Comparison of ENCODE assay signal across 13 cellular contexts in genomic region chr3:59235221-59236012, GRCh38.
A peak's percentile ranks its signal among the peaks of the same experiment; 100 is the strongest.
DNase-seq lines count a peak whose midpoint lies in the region; ATAC-seq and TF ChIP-seq lines count a peak whose summit lies in the region.
"Had no signal": no experiment of that assay in that cellular context is flagged by ENCODE, and none has a peak within 500 bp of the region (broad histone marks: within the 10 kb centered on the region; RNA-seq: fewer than 3 reads in every experiment).

No MANE protein-coding gene starts in this region.

- no peak overlapping the region for H3K27ac ChIP-seq in heart left ventricle
- no peak overlapping the region for H3K27ac ChIP-seq in adrenal gland
- H3K27ac ChIP-seq: SK-N-MC, transverse colon had no signal

- ATAC-seq in GM18505 (IDR thresholded peaks at IDR 0.05; ENCODE audit: unreplicated experiment) (peak; percentile 85), GM19463 (IDR thresholded peaks at IDR 0.05; ENCODE audit: unreplicated experiment) (peak; percentile 90), HG03432 (IDR thresholded peaks at IDR 0.05; ENCODE audit: unreplicated experiment) (peak; percentile 97), heart left ventricle (no peak)
- peak; percentile 95 for ATAC-seq in effector memory CD8-positive, alpha-beta T cell (replicated peaks)

- H3K4me3 Mint-ChIP-seq in effector memory CD8-positive, alpha-beta T cell = peak overlapping the region; percentile 44 to 71
- H3K4me3 Mint-ChIP-seq: endodermal cell had no signal

- peak; percentile 10 to 29 (median 15) for DNase-seq in effector memory CD8-positive, alpha-beta T cell
- DNase-seq in heart left ventricle (no peak), GOT3 (lab: John Stamatoyannopoulos, UW) (no peak), adrenal gland (no peak)
- no peak for DNase-seq in effector CD8-positive, alpha-beta T cell (lab: John Stamatoyannopoulos, UW)
- DNase-seq: endodermal cell, NCI-H2171, transverse colon had no signal

- TF ChIP-seq POLR2A in GM18505 (IDR thresholded peaks at IDR 0.05; ENCODE audit: borderline replicate concordance, extremely low read depth, insufficient read depth, insufficient read length) (no peak), heart left ventricle (IDR thresholded peaks at IDR 0.05) (no peak), adrenal gland (IDR thresholded peaks at IDR 0.05) (no peak)

- H3K36me3 Mint-ChIP-seq in effector memory CD8-positive, alpha-beta T cell (ENCODE audit: insufficient read depth) = peaks cover 4% of the 10 kb centered on the region

- H3K9me3 ChIP-seq in heart left ventricle (peaks cover 0 to 15% (median 0%) of the 10 kb centered on the region in 12 donors), adrenal gland (replicated peaks in 1 of 3) (peaks cover 0 to 7% (median 0%) of the 10 kb centered on the region in 3 donors)

- H3K36me3 ChIP-seq in heart left ventricle = no peaks in the 10 kb centered on the region
- no peaks in the 10 kb centered on the region for H3K36me3 ChIP-seq in adrenal gland (replicated peaks in 1 of 2)
- H3K36me3 ChIP-seq: transverse colon had no signal

- H3K27me3 ChIP-seq in heart left ventricle = no peaks in the 10 kb centered on the region
- no peaks in the 10 kb centered on the region for H3K27me3 ChIP-seq in adrenal gland
- H3K27me3 ChIP-seq: transverse colon had no signal

- no peak for TF ChIP-seq CTCF in heart left ventricle (IDR thresholded peaks at IDR 0.05)
- TF ChIP-seq CTCF in adrenal gland (IDR thresholded peaks at IDR 0.05) = no peak

- peaks cover 8% of the 10 kb centered on the region in 2 donors for H3K9me3 Mint-ChIP-seq in effector memory CD8-positive, alpha-beta T cell

- no peak overlapping the region for H3K4me3 ChIP-seq in heart left ventricle
- no peak overlapping the region for H3K4me3 ChIP-seq in adrenal gland
- H3K4me3 ChIP-seq: SK-N-MC, transverse colon had no signal

- intact Hi-C loops in heart left ventricle (cut with DNase I) = no loop called here
- intact Hi-C loops in adrenal gland (cut with DNase I) = no loop called here

- H3K4me1 Mint-ChIP-seq in effector memory CD8-positive, alpha-beta T cell (ENCODE audit: low read depth in 2 of 2) = peaks cover 10 to 18% of the 10 kb centered on the region in 2 donors
- H3K4me1 Mint-ChIP-seq: endodermal cell had no signal

- WGBS in heart left ventricle, 4 donors = 58 to 68% (median 64%) methylated on average over 5 of the region's 5 CpGs
- 44 to 64% (median 59%) methylated on average over 5 of the region's 5 CpGs for WGBS in adrenal gland, 4 donors

- peaks cover 0 to 8% (median 0%) of the 10 kb centered on the region in 12 donors for H3K4me1 ChIP-seq in heart left ventricle
- no peaks in the 10 kb centered on the region for H3K4me1 ChIP-seq in adrenal gland (replicated peaks in 1 of 2)
- H3K4me1 ChIP-seq: transverse colon had no signal

- H3K27me3 Mint-ChIP-seq in effector memory CD8-positive, alpha-beta T cell = peaks cover 27 to 28% of the 10 kb centered on the region in 2 donors

- peak overlapping the region in 1 of 2 donors; percentile 72 for H3K27ac Mint-ChIP-seq in effector memory CD8-positive, alpha-beta T cell
- H3K27ac Mint-ChIP-seq: activated T-helper 2 cell treated with anti-CD3 and anti-CD28 coated beads, Interferon-gamma antibody, Interleukin-2, Interleukin-4, amounts not matched to agents 10 μg/mL and 5 μg/mL and 100 μg/mL, durations not matched to agents 14 hours and 24 hours and 36 hours; endodermal cell had no signal

Comparison
In these comparisons a context has a peak if more than half of its experiments do, and no peak if none do; other contexts are left out.
1. ATAC-seq: peak in GM18505 (single experiment), GM19463 (single experiment), HG03432 (single experiment) and effector memory CD8-positive, alpha-beta T cell (single experiment); none in heart left ventricle (0 of 4).
2. DNase-seq: peak in effector memory CD8-positive, alpha-beta T cell (3 of 3); none in heart left ventricle (0 of 5), GOT3 (single experiment), effector CD8-positive, alpha-beta T cell (single experiment) and adrenal gland (0 of 7).